24 cellular contexts compared by ENCODE assay signal in genomic region chr11:18270102-18270501, GRCh38. TPM values are rescaled to one million over a fixed set of nuclear protein-coding genes. Genes with fewer than 3 reads are reported as not detected.
A peak's percentile ranks its signal among the peaks of the same experiment; 100 is the strongest.
DNase-seq lines count a peak whose midpoint lies in the region; ATAC-seq, FAIRE-seq and TF ChIP-seq lines count a peak whose summit lies in the region.
"Had no signal": no experiment of that assay in that cellular context is flagged by ENCODE, and none has a peak within 500 bp of the region (broad histone marks: within the 10 kb centered on the region; RNA-seq: fewer than 3 reads in every experiment).

No MANE protein-coding gene starts in this region.

- H3K27me3 Mint-ChIP-seq in memory B cell = no peaks in the 10 kb centered on the region
- no peaks in the 10 kb centered on the region for H3K27me3 Mint-ChIP-seq in activated CD8-positive, alpha-beta memory T cell treated with anti-CD3 and anti-CD28 coated beads, Interleukin-2, amount 10 ng/mL, durations not matched to agents 7 days and 5 days
- H3K27me3 Mint-ChIP-seq: activated CD4-positive, alpha-beta T cell treated with anti-CD3 and anti-CD28 coated beads, Interleukin-2, amount 10 ng/mL, durations not matched to agents 7 days and 5 days; activated naive CD8-positive, alpha-beta T cell treated with anti-CD3 and anti-CD28 coated beads, Interleukin-2, amount 50 U/mL, for 24 hours; IgD-negative memory B cell; naive B cell had no signal

- H3K4me1 Mint-ChIP-seq in memory B cell = peaks cover 18% of the 10 kb centered on the region
- peaks cover 19% of the 10 kb centered on the region for H3K4me1 Mint-ChIP-seq in activated CD8-positive, alpha-beta memory T cell treated with anti-CD3 and anti-CD28 coated beads, Interleukin-2, amount 10 ng/mL, durations not matched to agents 7 days and 5 days
- H3K4me1 Mint-ChIP-seq: activated naive CD8-positive, alpha-beta T cell treated with anti-CD3 and anti-CD28 coated beads, Interleukin-2, amount 50 U/mL, for 24 hours had no signal

- peak overlapping the region; percentile 54 for H3K27ac Mint-ChIP-seq in memory B cell
- no peak overlapping the region for H3K27ac Mint-ChIP-seq in activated CD8-positive, alpha-beta memory T cell treated with anti-CD3 and anti-CD28 coated beads, Interleukin-2, amount 10 ng/mL, durations not matched to agents 7 days and 5 days
- H3K27ac Mint-ChIP-seq: activated CD4-positive, alpha-beta T cell treated with anti-CD3 and anti-CD28 coated beads, Interleukin-2, amount 10 ng/mL, durations not matched to agents 7 days and 5 days; activated naive CD8-positive, alpha-beta T cell treated with anti-CD3 and anti-CD28 coated beads, Interleukin-2, amount 50 U/mL, for 24 hours had no signal

- no peak overlapping the region for H3K4me3 ChIP-seq in choroid plexus epithelial cell (ENCODE audit: low read depth, low read length)
- H3K4me3 ChIP-seq: MG63 had no signal

- TF ChIP-seq POLR2A in GM12891 (IDR thresholded peaks at IDR 0.05; ENCODE audit: low read depth, low read length) = no peak

- CTCF ChIA-PET in activated CD8-positive, alpha-beta memory T cell treated with anti-CD3 and anti-CD28 coated beads, Interleukin-2, amount 10 ng/mL, durations not matched to agents 7 days and 5 days (lab: Charles Lee) = interaction anchor here (1.1 kb wide), 1 partner anchor 26 kb away, joined by 3 read pairs; no protein-coding TSS in a partner anchor

- peak; percentile 6 for DNase-seq in NCI-H69 (lab: John Stamatoyannopoulos, UW)
- DNase-seq in choroid plexus epithelial cell (ENCODE audit: low read depth) = no peak
- DNase-seq in memory B cell (ENCODE audit: low spot score in 2 of 2) = no peak
- DNase-seq in GM12891 (ENCODE audit: insufficient read length, low spot score) = no peak
- DNase-seq in stimulated activated CD4-positive, alpha-beta T cell treated with anti-CD3 and anti-CD28 coated beads, Interleukin-4, amount 100 ng/mL, for 4 hours = no peak
- DNase-seq in activated CD8-positive, alpha-beta memory T cell treated with anti-CD3 and anti-CD28 coated beads, Interleukin-2, amount 10 ng/mL, durations not matched to agents 7 days and 5 days = no peak
- DNase-seq: activated CD4-positive, alpha-beta T cell treated with anti-CD3 and anti-CD28 coated beads, Interleukin-2, amount 10 ng/mL, durations not matched to agents 7 days and 5 days; activated effector memory CD4-positive, alpha-beta T cell treated with anti-CD3 and anti-CD28 coated beads, Interleukin-2, amount 50 U/mL, for 16 hours; activated naive CD8-positive, alpha-beta T cell treated with anti-CD3 and anti-CD28 coated beads, Interleukin-2, amount 50 U/mL, for 24 hours; foreskin fibroblast; hippocampal formation; mesenchymal stem cell; MG63; naive B cell; NCI-H1436; NCI-H524 treated with DMSO at 0.1 percent for 48 hours; OCI-M1; retina; trophoblast cell had no signal

- H3K4me3 Mint-ChIP-seq in memory B cell = no peak overlapping the region
- H3K4me3 Mint-ChIP-seq in activated CD8-positive, alpha-beta memory T cell treated with anti-CD3 and anti-CD28 coated beads, Interleukin-2, amount 10 ng/mL, durations not matched to agents 7 days and 5 days = no peak overlapping the region
- H3K4me3 Mint-ChIP-seq: activated CD4-positive, alpha-beta T cell treated with anti-CD3 and anti-CD28 coated beads, Interleukin-2, amount 10 ng/mL, durations not matched to agents 7 days and 5 days; activated naive CD8-positive, alpha-beta T cell treated with anti-CD3 and anti-CD28 coated beads, Interleukin-2, amount 50 U/mL, for 24 hours; CD14-positive monocyte; naive B cell had no signal

- peak; percentile 3 for TF ChIP-seq CTCF in choroid plexus epithelial cell (conservative IDR thresholded peaks at IDR 0.05; ENCODE audit: low read depth, low read length)

- peaks cover 5% of the 10 kb centered on the region for H3K36me3 Mint-ChIP-seq in memory B cell
- H3K36me3 Mint-ChIP-seq in activated CD8-positive, alpha-beta memory T cell treated with anti-CD3 and anti-CD28 coated beads, Interleukin-2, amount 10 ng/mL, durations not matched to agents 7 days and 5 days = peaks cover 1% of the 10 kb centered on the region

- no peak for FAIRE-seq in GM12891 (lab: Jason Lieb, UNC)
- FAIRE-seq: GM18507 had no signal

- H3K9me3 Mint-ChIP-seq in memory B cell = no peaks in the 10 kb centered on the region
- no peaks in the 10 kb centered on the region for H3K9me3 Mint-ChIP-seq in activated CD8-positive, alpha-beta memory T cell treated with anti-CD3 and anti-CD28 coated beads, Interleukin-2, amount 10 ng/mL, durations not matched to agents 7 days and 5 days (ENCODE audit: low read depth)
- H3K9me3 Mint-ChIP-seq: activated naive CD8-positive, alpha-beta T cell treated with anti-CD3 and anti-CD28 coated beads, Interleukin-2, amount 50 U/mL, for 24 hours; CD14-positive monocyte; IgD-negative memory B cell; naive B cell had no signal

- ATAC-seq in memory B cell (ENCODE audit: low read depth) = no peak
- ATAC-seq in activated CD8-positive, alpha-beta memory T cell treated with anti-CD3 and anti-CD28 coated beads, Interleukin-2, amount 10 ng/mL, durations not matched to agents 7 days and 5 days = no peak
- ATAC-seq: activated naive CD8-positive, alpha-beta T cell treated with anti-CD3 and anti-CD28 coated beads, Interleukin-2, amount 50 U/mL, for 24 hours had no signal

TF ChIP-seq in GM12891, 5 proteins besides CTCF, POLR2A, EP300 and RAD21:
- TF ChIP-seq TAF1 (IDR thresholded peaks at IDR 0.05; ENCODE audit: low read depth, low read length) = no peak
- TF ChIP-seq POU2F2 (IDR thresholded peaks at IDR 0.05; ENCODE audit: low read depth, low read length) = no peak
- TF ChIP-seq SPI1 (IDR thresholded peaks at IDR 0.05; ENCODE audit: low read depth, low read length) = no peak

RNA-seq across cellular contexts. Expression of gene SAA1, which starts 4.0 kb away (rescaled TPM):
- not detected for polyA plus RNA-seq in GM12891 (2012; ENCODE audit: low read depth, missing spikeins)
- total RNA-seq in activated CD8-positive, alpha-beta memory T cell treated with anti-CD3 and anti-CD28 coated beads, Interleukin-2, amount 10 ng/mL, durations not matched to agents 7 days and 5 days = not detected
- total RNA-seq: activated CD4-positive, alpha-beta T cell treated with anti-CD3 and anti-CD28 coated beads, Interleukin-2, amount 10 ng/mL, durations not matched to agents 7 days and 5 days; T-helper 1 cell treated with Interleukin-12 subunit alpha and Interleukin-12 subunit beta and Interleukin-4 antibody, amounts not matched to agents 30 ng/mL and 1 ng/mL, for 36 hours had no signal
- polyA plus RNA-seq: CD14-positive monocyte, IgD-negative memory B cell had no signal

RNA-seq across cellular contexts. Expression of gene SAA2, which starts 21.6 kb away (rescaled TPM):
- not detected for polyA plus RNA-seq in GM12891 (2012; ENCODE audit: low read depth, missing spikeins)
- not detected for total RNA-seq in activated CD8-positive, alpha-beta memory T cell treated with anti-CD3 and anti-CD28 coated beads, Interleukin-2, amount 10 ng/mL, durations not matched to agents 7 days and 5 days
- total RNA-seq: T-helper 1 cell treated with Interleukin-12 subunit alpha and Interleukin-12 subunit beta and Interleukin-4 antibody, amounts not matched to agents 30 ng/mL and 1 ng/mL, for 36 hours had no signal
- polyA plus RNA-seq: CD14-positive monocyte had no signal

RNA-seq across cellular contexts. Expression of gene SAA4, which starts 33.5 kb away (rescaled TPM):
- polyA plus RNA-seq in GM12891 (2012; ENCODE audit: low read depth, missing spikeins) = not detected
- not detected for total RNA-seq in activated CD8-positive, alpha-beta memory T cell treated with anti-CD3 and anti-CD28 coated beads, Interleukin-2, amount 10 ng/mL, durations not matched to agents 7 days and 5 days
- total RNA-seq: activated CD4-positive, alpha-beta T cell treated with anti-CD3 and anti-CD28 coated beads, Interleukin-2, amount 10 ng/mL, durations not matched to agents 7 days and 5 days; kidney epithelial cell; T-helper 1 cell treated with Interleukin-12 subunit alpha and Interleukin-12 subunit beta and Interleukin-4 antibody, amounts not matched to agents 30 ng/mL and 1 ng/mL, for 36 hours had no signal
- polyA plus RNA-seq: CD14-positive monocyte, IgD-negative memory B cell had no signal

RNA-seq across cellular contexts. Expression of gene HPS5, which starts 51.8 kb away (rescaled TPM):
- 12.1 TPM for polyA plus RNA-seq in GM12891 (2012; ENCODE audit: low read depth, missing spikeins)
- total RNA-seq in activated CD8-positive, alpha-beta memory T cell treated with anti-CD3 and anti-CD28 coated beads, Interleukin-2, amount 10 ng/mL, durations not matched to agents 7 days and 5 days = 10 to 100 TPM; 19.3 to 19.8 TPM

RNA-seq across cellular contexts. Expression of gene GTF2H1, which starts 52.3 kb away (rescaled TPM):
- polyA plus RNA-seq in GM12891 (2012; ENCODE audit: low read depth, missing spikeins) = 22.0 TPM
- total RNA-seq in activated CD8-positive, alpha-beta memory T cell treated with anti-CD3 and anti-CD28 coated beads, Interleukin-2, amount 10 ng/mL, durations not matched to agents 7 days and 5 days = 10 to 100 TPM; 40.0 to 47.7 TPM
